ENCODE assay signal across 15 cellular contexts in genomic region chr15:55740981-55741591, GRCh38. TPM values are rescaled to one million over a fixed set of nuclear protein-coding genes. Genes with fewer than 3 reads are reported as not detected.
DNase-seq lines count a peak whose midpoint lies in the region; ATAC-seq, FAIRE-seq and TF ChIP-seq lines count a peak whose summit lies in the region.
"Had no signal": no experiment of that assay in that cellular context is flagged by ENCODE, and none has a peak within 500 bp of the region (broad histone marks: within the 10 kb centered on the region; RNA-seq: fewer than 3 reads in every experiment).

No MANE protein-coding gene starts in this region.

- H3K27me3 ChIP-seq in A673 (replicated peaks; ENCODE audit: insufficient read depth, low read depth, low read length, poor library complexity) (peaks cover 96% of the 10 kb centered on the region), endothelial cell of umbilical vein (ENCODE audit: control insufficient read depth in 2 of 2, insufficient read depth in 2 of 2, low read length in 2 of 2) (no peaks in the 10 kb centered on the region), neuron (ENCODE audit: insufficient read depth, low read length) (no peaks in the 10 kb centered on the region)

- H4K20me1 ChIP-seq in endothelial cell of umbilical vein (replicated peaks; ENCODE audit: control insufficient read depth, extremely low read depth, insufficient read depth, low read length), result no peaks in the 10 kb centered on the region

- H3K9me1 ChIP-seq in endothelial cell of umbilical vein (replicated peaks; ENCODE audit: control insufficient read depth, extremely low read depth, insufficient read depth, low read length), result no peaks in the 10 kb centered on the region

- H3K27ac ChIP-seq in A673 (ENCODE audit: low read depth, low read length, poor library complexity, severe bottlenecking) (no peak overlapping the region), endothelial cell of umbilical vein (ENCODE audit: insufficient read depth, low read depth, low read length) (no peak overlapping the region)
- H3K27ac ChIP-seq: BLaER1 treated with 17β-estradiol and CSF1 and Interleukin-3, amounts not matched to agents 10 nM and 100 nM had no signal

- H3K36me3 ChIP-seq in A673 (ENCODE audit: insufficient read depth, low read length, poor library complexity, severe bottlenecking) (no peaks in the 10 kb centered on the region), endothelial cell of umbilical vein (ENCODE audit: control insufficient read depth in 2 of 2, extremely low read depth in 1 of 2, insufficient read depth in 2 of 2, low read length in 2 of 2) (no peaks in the 10 kb centered on the region), neuron (ENCODE audit: insufficient read depth, low read length) (peaks cover 39% of the 10 kb centered on the region)
- H3K36me3 ChIP-seq: BLaER1 treated with 17β-estradiol and CSF1 and Interleukin-3, amounts not matched to agents 10 nM and 100 nM had no signal

- no peaks in the 10 kb centered on the region for H3K9me3 ChIP-seq in A673 (ENCODE audit: low read depth, low read length, poor library complexity, severe bottlenecking)
- no peaks in the 10 kb centered on the region for H3K9me3 ChIP-seq in endothelial cell of umbilical vein (replicated peaks; ENCODE audit: control insufficient read depth, insufficient read depth, low read length)
- H3K9me3 ChIP-seq in neuron (ENCODE audit: low read length), result no peaks in the 10 kb centered on the region
- H3K9me3 ChIP-seq: BLaER1 treated with 17β-estradiol and CSF1 and Interleukin-3, amounts not matched to agents 10 nM and 100 nM had no signal

- POLR2A ChIA-PET in A673 (lab: Charles Lee; ENCODE audit: low non-redundant PET) (no interaction called here), endothelial cell of umbilical vein (lab: Charles Lee) (no interaction called here)

- peaks cover 2% of the 10 kb centered on the region for H3K79me2 ChIP-seq in endothelial cell of umbilical vein (ENCODE audit: control insufficient read depth, insufficient read depth, low read length)

- H2AFZ ChIP-seq in endothelial cell of umbilical vein (ENCODE audit: low read depth, low read length) (peak overlapping the region; percentile 83), neuron (ENCODE audit: low read depth, low read length) (no peak overlapping the region)

- peak overlapping the region; percentile 73 for H3K9ac ChIP-seq in endothelial cell of umbilical vein (replicated peaks; ENCODE audit: extremely low read depth, insufficient read depth, low read length)

- DNase-seq in A673 (ENCODE audit: low spot score) (peak; percentile 82), KBM-7 (peak; percentile 37), endothelial cell of umbilical vein (ENCODE audit: low read depth, low spot score) (no peak)
- DNase-seq: left ventricle myocardium superior; NCI-H446 treated with DMSO at 0.1 percent for 48 hours; small intestine; stimulated activated CD8-positive, alpha-beta memory T cell treated with anti-CD3 and anti-CD28 coated beads, Interleukin-4, amount 100 ng/mL, for 48 hours; SW 1271 had no signal

- H3K4me2 ChIP-seq in endothelial cell of umbilical vein (ENCODE audit: insufficient read depth, low read length), result peak overlapping the region; percentile 97

- CTCF ChIA-PET in A673 (lab: Charles Lee) (interaction anchor here (0.6 kb wide), 1 partner anchor 103 kb away, joined by 3 read pairs; no protein-coding TSS in a partner anchor), endothelial cell of umbilical vein (lab: Charles Lee) (interaction anchor here (1.6 kb wide), 1 partner anchor 92 kb away, joined by 4 read pairs; no protein-coding TSS in a partner anchor)

- H3K4me3 ChIP-seq in A673 (ENCODE audit: low read depth, low read length, poor library complexity, severe bottlenecking) (peak overlapping the region; percentile 42), endothelial cell of umbilical vein (replicated peaks in 1 of 3; ENCODE audit: insufficient read depth in 1 of 3, low read depth in 1 of 3, low read length in 3 of 3) (peak overlapping the region; percentile 26 to 98 (median 93)), neuron (ENCODE audit: low read length) (peak overlapping the region; percentile 81)

- intact Hi-C loops in A673 (cut with micrococcal nuclease; ENCODE audit: unreplicated experiment) (loop anchor here (5.0 kb wide), 1 partner anchor 89 kb away; no protein-coding TSS in a partner anchor), endothelial cell of umbilical vein (cut with micrococcal nuclease) (loop anchor here (5.0 kb wide), 2 partner anchors 74 to 156 kb away; no protein-coding TSS in a partner anchor)

- no peak for TF ChIP-seq CTCF in A673 (conservative IDR thresholded peaks at IDR 0.05; ENCODE audit: low read depth, low read length)
- TF ChIP-seq CTCF in endothelial cell of umbilical vein (IDR thresholded peaks at IDR 0.05; ENCODE audit: extremely low read depth in 1 of 2, insufficient read depth in 1 of 2, low read depth in 1 of 2, low read length in 2 of 2), result no peak

- ATAC-seq in GM21786 (IDR thresholded peaks at IDR 0.05; ENCODE audit: unreplicated experiment), result no peak
- ATAC-seq in HG03280 (IDR thresholded peaks at IDR 0.05; ENCODE audit: unreplicated experiment), result no peak
- ATAC-seq in GM21723 (IDR thresholded peaks at IDR 0.05; ENCODE audit: unreplicated experiment), result no peak
- ATAC-seq in GM21360 (IDR thresholded peaks at IDR 0.05; ENCODE audit: unreplicated experiment), result no peak
- ATAC-seq: left ventricle myocardium superior had no signal

- H3K4me1 ChIP-seq in A673 (ENCODE audit: insufficient read depth, low read length, poor library complexity, severe bottlenecking) (peaks cover 32% of the 10 kb centered on the region), endothelial cell of umbilical vein (ENCODE audit: control insufficient read depth, extremely low read depth, insufficient read depth, low read length) (peaks cover 30% of the 10 kb centered on the region), neuron (ENCODE audit: insufficient read depth, low read length) (peaks cover 47% of the 10 kb centered on the region)

- FAIRE-seq in endothelial cell of umbilical vein (lab: Jason Lieb, UNC), result no peak
- FAIRE-seq: small intestine had no signal

- dilution Hi-C loops in endothelial cell of umbilical vein (cut with MboI; ENCODE audit: extremely low pct_ligation_motif_present, low sequenced_read_pairs), result no loop called here

- BruUV-seq in A673 (replicated peaks; lab: Mats Ljungman, UMichigan) (no TSS peak), endothelial cell of umbilical vein (replicated peaks; lab: Mats Ljungman, UMichigan) (no TSS peak)

- no peak for TF ChIP-seq POLR2A in endothelial cell of umbilical vein (IDR thresholded peaks at IDR 0.05; ENCODE audit: low read depth, low read length)

- in situ Hi-C loops in KBM-7 (cut with MboI; ENCODE audit: low pct_unique_long_range_greater_than_20kb, low sequenced_read_pairs), result no loop called here

TF ChIP-seq in endothelial cell of umbilical vein, 7 proteins besides CTCF, POLR2A, EP300 and RAD21:
- no peak for TF ChIP-seq MYC (IDR thresholded peaks at IDR 0.05; ENCODE audit: low read depth, low read length)
TF ChIP-seq in endothelial cell of umbilical vein: peak in this region for 0.

RNA-seq across cellular contexts. Expression of gene PRTG, which starts 1.9 kb away (rescaled TPM):
- total RNA-seq in A673 (2021) (0.02 TPM in 1 of 2 replicates, not detected in the other), endothelial cell of umbilical vein (8.2 and 12.4 TPM in 2 replicates)
- polyA plus RNA-seq in endothelial cell of umbilical vein, result 3.0 and 3.4 TPM in 2 replicates
- polyA plus RNA-seq in endothelial cell of umbilical vein (2011; cell fraction: cytosol; rRNA removed), result 2.7 and 3.3 TPM in 2 replicates
- polyA plus RNA-seq in endothelial cell of umbilical vein (2011; cell fraction: nucleus; rRNA removed), result 11.0 and 12.5 TPM in 2 replicates
- 2.0 and 3.5 TPM in 2 replicates for polyA plus RNA-seq in endothelial cell of umbilical vein (2012)
- polyA minus RNA-seq in endothelial cell of umbilical vein, result 11.5 and 14.7 TPM in 2 replicates
- polyA minus RNA-seq in endothelial cell of umbilical vein (2011; cell fraction: cytosol; rRNA and poly(A)+ RNA removed), result 6.9 TPM
- 32.6 and 34.8 TPM in 2 replicates for polyA minus RNA-seq in endothelial cell of umbilical vein (2011; cell fraction: nucleus; rRNA and poly(A)+ RNA removed)
- total RNA-seq: activated naive CD8-positive, alpha-beta T cell treated with anti-CD3 and anti-CD28 coated beads, Interleukin-2, amount 10 ng/mL, durations not matched to agents 7 days and 5 days had no signal

Comparison
In these comparisons a context has a peak if more than half of its experiments do, and no peak if none do; other contexts are left out.
1. H3K4me3 ChIP-seq: peak in every context shown above with its lines; median percentile 93 in endothelial cell of umbilical vein; 81 in neuron; 42 in A673.